Comparison of ENCODE assay signal across 18 cellular contexts in the genomic region with DNA sequence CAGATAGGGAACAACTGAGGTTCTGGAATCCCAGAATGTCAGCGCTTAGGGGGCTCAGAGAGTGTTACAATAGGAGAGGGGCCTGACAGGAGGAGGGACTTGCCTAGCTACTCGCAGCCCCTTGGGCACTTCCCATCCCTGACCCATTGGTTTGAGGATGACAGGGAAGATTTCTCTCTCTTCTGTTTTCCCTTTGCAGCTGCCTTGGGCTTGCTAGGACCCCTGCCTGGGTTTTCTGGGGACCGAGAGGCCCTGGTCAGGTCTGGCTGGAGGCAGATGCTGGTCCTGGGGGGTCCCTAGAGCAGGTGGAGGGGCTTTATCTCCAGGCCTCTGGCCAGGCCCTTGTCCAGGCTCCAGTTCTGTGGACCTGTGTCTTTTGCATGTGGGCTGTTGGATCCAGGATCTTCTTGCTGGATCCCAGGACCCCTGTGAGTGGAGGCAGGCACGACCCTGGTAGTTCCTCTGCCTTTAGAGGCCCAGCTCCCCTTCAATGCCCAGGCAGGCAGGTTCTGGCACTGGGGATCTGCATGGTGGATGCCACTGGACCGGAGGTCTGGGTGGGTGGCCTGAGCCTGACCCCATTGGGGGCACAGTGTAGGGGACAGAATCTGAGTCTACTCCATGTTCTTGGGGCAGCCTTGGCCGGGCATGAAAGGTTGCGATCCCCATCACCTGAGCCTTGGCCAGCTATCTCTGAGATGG. TPM values are rescaled to one million over a fixed set of nuclear protein-coding genes. Genes with fewer than 3 reads are reported as not detected.
A peak's percentile ranks its signal among the peaks of the same experiment; 100 is the strongest.
DNase-seq lines count a peak whose midpoint lies in the region; ATAC-seq, FAIRE-seq and TF ChIP-seq lines count a peak whose summit lies in the region.
"Had no signal": no experiment of that assay in that cellular context is flagged by ENCODE, and none has a peak within 500 bp of the region (broad histone marks: within the 10 kb centered on the region; RNA-seq: fewer than 3 reads in every experiment).

No MANE protein-coding gene starts in this region.

- H3K9ac ChIP-seq in endodermal cell (ENCODE audit: extremely low read depth, low read length, poor library complexity, severe bottlenecking): no peak overlapping the region
- H3K9ac ChIP-seq: BLaER1 had no signal

- no peak overlapping the region for H3K4me3 Mint-ChIP-seq in endodermal cell

- H3K36me3 ChIP-seq in left ventricle myocardium inferior (peaks cover 5% of the 10 kb centered on the region), heart right ventricle (peaks cover 0 to 53% (median 0%) of the 10 kb centered on the region in 9 donors), endodermal cell (ENCODE audit: control insufficient read depth, insufficient read depth, low read length) (no peaks in the 10 kb centered on the region)
- H3K36me3 ChIP-seq: BLaER1, HAP-1 had no signal

- DNase-seq in left ventricle myocardium inferior (no peak), heart right ventricle (no peak), endodermal cell (peak; percentile 30), sciatic nerve (ENCODE audit: low spot score) (peak; percentile 45), urothelium cell line (ENCODE audit: low spot score) (no peak)
- DNase-seq: IMR-90, Kasumi-1, NCI-H1930, NCI-H2171 treated with DMSO at 0.1 percent for 48 hours, NCI-H510A, SHP77 had no signal

- no peaks in the 10 kb centered on the region for H3K4me1 Mint-ChIP-seq in endodermal cell

- H3K4me1 ChIP-seq in left ventricle myocardium inferior (peaks cover 24% of the 10 kb centered on the region), heart right ventricle (peaks cover 0 to 25% (median 0%) of the 10 kb centered on the region in 9 donors), endodermal cell (ENCODE audit: control insufficient read depth, insufficient read depth, low read length) (no peaks in the 10 kb centered on the region)
- H3K4me1 ChIP-seq: BLaER1, HAP-1 had no signal

- H3K4me3 ChIP-seq in left ventricle myocardium inferior (no peak overlapping the region), heart right ventricle (no peak overlapping the region), endodermal cell (ENCODE audit: low read length) (no peak overlapping the region)
- H3K4me3 ChIP-seq: BLaER1, HAP-1 had no signal

- intact Hi-C loops in left ventricle myocardium inferior (cut with micrococcal nuclease): no loop called here
- intact Hi-C loops in heart right ventricle (cut with DNase I): no loop called here
- intact Hi-C loops in sciatic nerve (cut with DNase I): no loop called here

- no peak overlapping the region for H3K27ac Mint-ChIP-seq in endodermal cell

- TF ChIP-seq CTCF in left ventricle myocardium inferior (IDR thresholded peaks at IDR 0.05; ENCODE audit: borderline replicate concordance) (no peak), heart right ventricle (IDR thresholded peaks at IDR 0.05) (no peak), endodermal cell (conservative IDR thresholded peaks at IDR 0.05) (no peak)

- no peak for ATAC-seq in heart right ventricle
- ATAC-seq in sciatic nerve: no peak
- no peak for ATAC-seq in GM21529 (IDR thresholded peaks at IDR 0.05; ENCODE audit: unreplicated experiment)
- no peak for ATAC-seq in HG03520 (IDR thresholded peaks at IDR 0.05; ENCODE audit: unreplicated experiment)
- ATAC-seq: Panc1 had no signal

- H3K27me3 Mint-ChIP-seq in endodermal cell (ENCODE audit: insufficient read depth): peaks cover 7% of the 10 kb centered on the region

- H3K36me3 Mint-ChIP-seq in endodermal cell (ENCODE audit: low read depth): no peaks in the 10 kb centered on the region

- H3K9me3 Mint-ChIP-seq in endodermal cell: no peaks in the 10 kb centered on the region

- H3K9me3 ChIP-seq in left ventricle myocardium inferior (replicated peaks): no peaks in the 10 kb centered on the region
- no peaks in the 10 kb centered on the region for H3K9me3 ChIP-seq in heart right ventricle
- no peaks in the 10 kb centered on the region for H3K9me3 ChIP-seq in endodermal cell (ENCODE audit: control insufficient read depth, low read length)
- H3K9me3 ChIP-seq: BLaER1, HAP-1 had no signal

- 95 to 96% methylated on average over 7 of the region's 7 CpGs for WGBS in heart right ventricle, 2 donors
- 87 to 100% methylated on average over 3 to 7 of the region's 7 CpGs for WGBS in endodermal cell (ENCODE audit: insufficient coverage in 1 of 2, insufficient read length in 1 of 2), 2 experiments

- peak; percentile 23 for FAIRE-seq in urothelium cell line (lab: Jason Lieb, UNC)

- H3K27ac ChIP-seq in left ventricle myocardium inferior (replicated peaks) (peak overlapping the region; percentile 8), heart right ventricle (no peak overlapping the region), endodermal cell (ENCODE audit: low read depth, low read length) (no peak overlapping the region)
- H3K27ac ChIP-seq: BLaER1 had no signal

- H3K27me3 ChIP-seq in left ventricle myocardium inferior (ENCODE audit: low read depth) (peaks cover 6% of the 10 kb centered on the region), heart right ventricle (no peaks in the 10 kb centered on the region), endodermal cell (ENCODE audit: control insufficient read depth, insufficient read depth, low read length, poor library complexity, severe bottlenecking) (no peaks in the 10 kb centered on the region)
- H3K27me3 ChIP-seq: BLaER1 had no signal

RNA-seq across cellular contexts. Expression of a gene that starts 26.9 kb away (rescaled TPM):
- total RNA-seq in left ventricle myocardium inferior (30.7 TPM), heart right ventricle (10 to 100 TPM; 12.7 to 40.8 (median 24.9) TPM), endodermal cell (not detected), sciatic nerve (59.6 TPM)
- 10 to 100 TPM; 65.3 to 70.2 TPM for polyA plus RNA-seq in heart right ventricle
- polyA plus RNA-seq in endodermal cell (2013, experiment 1 of 2): not detected
- not detected for polyA plus RNA-seq in endodermal cell (2013, experiment 2 of 2)
- total RNA-seq: Daoy, IMR-90 had no signal
- polyA plus RNA-seq: AG04450, IMR-90 had no signal

Comparison
In these comparisons a context has a peak if more than half of its experiments do, and no peak if none do; other contexts are left out.
1. DNase-seq: peak in endodermal cell (single experiment) and sciatic nerve (single experiment); none in left ventricle myocardium inferior (single experiment), heart right ventricle (0 of 2) and urothelium cell line (single experiment).
2. RNA of a gene that starts 26.9 kb away (total RNA-seq): 59.6 TPM in sciatic nerve (single experiment), 30.7 TPM in left ventricle myocardium inferior (single experiment) and 12.7 to 40.8 TPM in heart right ventricle; not detected in endodermal cell; every median in the first group is over 10 times any median in the second.